ENCODE assay signal across 8 cellular contexts in genomic region chr6:31622678-31623077, GRCh38. TPM values are rescaled to one million over a fixed set of nuclear protein-coding genes. Genes with fewer than 3 reads are reported as not detected.
DNase-seq lines count a peak whose midpoint lies in the region; ATAC-seq and TF ChIP-seq lines count a peak whose summit lies in the region.

No MANE protein-coding gene starts in this region.

- H3K4me1 Mint-ChIP-seq in naive B cell, result peaks cover 24 to 31% (median 30%) of the 10 kb centered on the region in 3 donors

- H3K9ac ChIP-seq in BLaER1, result peak overlapping the region; percentile 99
- no peak overlapping the region for H3K9ac ChIP-seq in MM.1S (ENCODE audit: low read length)

- peak overlapping the region; percentile 98 for H3K4me3 ChIP-seq in BLaER1
- H3K4me3 ChIP-seq in MM.1S (ENCODE audit: low read length), result no peak overlapping the region
- H3K4me3 ChIP-seq in brain microvascular endothelial cell (ENCODE audit: low read depth, low read length), result peak overlapping the region; percentile 94

- H4K20me1 ChIP-seq in BLaER1 (peaks cover 68% of the 10 kb centered on the region), MM.1S (ENCODE audit: insufficient read depth, low read length) (no peaks in the 10 kb centered on the region)

- DNase-seq in MM.1S (no peak), brain microvascular endothelial cell (no peak), naive B cell (no peak), H4 (ENCODE audit: low spot score) (no peak), cortex of kidney (lab: John Stamatoyannopoulos, UW) (no peak), iPS-NIHi11 (ENCODE audit: low spot score) (no peak)

- H3K36me3 ChIP-seq in BLaER1, result peaks cover 62% of the 10 kb centered on the region
- peaks cover 14% of the 10 kb centered on the region; the same call in 1 of the 2 replicates for H3K36me3 ChIP-seq in MM.1S (replicated peaks; ENCODE audit: insufficient read depth, low read length)
- H3K36me3 ChIP-seq in brain microvascular endothelial cell (replicated peaks), result peaks cover 51% of the 10 kb centered on the region

- H3K36me3 Mint-ChIP-seq in naive B cell, result peaks cover 16 to 21% of the 10 kb centered on the region in 2 donors

- H3K4me1 ChIP-seq in BLaER1, result peaks cover 20% of the 10 kb centered on the region
- H3K4me1 ChIP-seq in MM.1S (ENCODE audit: low read length), result peaks cover 8% of the 10 kb centered on the region; the same call in 1 of the 2 replicates

- no peaks in the 10 kb centered on the region for H3K27me3 Mint-ChIP-seq in naive B cell

- H3F3A ChIP-seq in MM.1S (ENCODE audit: insufficient read depth, low read length), result peaks cover 7% of the 10 kb centered on the region; the same call in 1 of the 2 replicates

- TF ChIP-seq CTCF in MM.1S (IDR thresholded peaks at IDR 0.05; ENCODE audit: low read length) (no peak), brain microvascular endothelial cell (IDR thresholded peaks at IDR 0.05; ENCODE audit: low read depth, low read length, missing control alignments) (no peak)

- in situ Hi-C loops in brain microvascular endothelial cell (cut with HindIII; ENCODE audit: low pct_ligation_motif_present, low sequenced_read_pairs), result no loop called here

- peaks cover 0 to 1% (median 0%) of the 10 kb centered on the region in 7 donors for H3K9me3 Mint-ChIP-seq in naive B cell

- H3K27ac Mint-ChIP-seq in naive B cell, result peak overlapping the region in 4 of 6 donors; percentile 31 to 98 (median 84)

- peak overlapping the region in 2 of 8 donors; percentile 89 to 90 for H3K4me3 Mint-ChIP-seq in naive B cell

- H3K9me3 ChIP-seq in BLaER1 (no peaks in the 10 kb centered on the region), MM.1S (replicated peaks; ENCODE audit: insufficient read depth, low read length) (no peaks in the 10 kb centered on the region)

- H3K9me2 ChIP-seq in MM.1S (replicated peaks; ENCODE audit: insufficient read depth, low read length), result no peaks in the 10 kb centered on the region

- H2AFZ ChIP-seq in MM.1S (ENCODE audit: low read length), result no peak overlapping the region

- H3K27ac ChIP-seq in BLaER1, result no peak overlapping the region
- no peak overlapping the region for H3K27ac ChIP-seq in MM.1S (ENCODE audit: low read length)
- no peak overlapping the region for H3K27ac ChIP-seq in brain microvascular endothelial cell

- peak overlapping the region; percentile 98 for H3K4me2 ChIP-seq in BLaER1
- H3K4me2 ChIP-seq in MM.1S (ENCODE audit: low read depth, low read length), result peak overlapping the region; percentile 71; the same call in 1 of the 2 replicates

- peaks cover 71% of the 10 kb centered on the region for H3K79me2 ChIP-seq in MM.1S (ENCODE audit: low read length)

- no peaks in the 10 kb centered on the region for H3K27me3 ChIP-seq in BLaER1
- H3K27me3 ChIP-seq in MM.1S (replicated peaks; ENCODE audit: insufficient read depth, low read length), result no peaks in the 10 kb centered on the region
- H3K27me3 ChIP-seq in brain microvascular endothelial cell (replicated peaks), result no peaks in the 10 kb centered on the region

- ATAC-seq in naive B cell (ENCODE audit: low read depth in 2 of 2), result no peak
- ATAC-seq in GM19452 (IDR thresholded peaks at IDR 0.05; ENCODE audit: unreplicated experiment), result no peak

RNA-seq across cellular contexts. Expression of gene PRRC2A, which starts 2.2 kb away (rescaled TPM):
- polyA plus RNA-seq in naive B cell (ENCODE audit: low read depth in 6 of 6), result 10 to 100 TPM in 1 of 6 donors, 1 to 10 TPM in 4, under 1 TPM in 1; 0.70 to 11.3 (median 6.3) TPM
- 26.2 and 36.1 TPM in 2 replicates for total RNA-seq in H4 (2014; rRNA removed; shearing (Covaris generic))

RNA-seq across cellular contexts. Expression of gene AIF1, which starts 7.6 kb away (rescaled TPM):
- 10 to 100 TPM in 1 of 6 donors, 1 to 10 TPM in 4, under 1 TPM in 1; 0.50 to 14.4 (median 3.5) TPM for polyA plus RNA-seq in naive B cell (ENCODE audit: low read depth in 6 of 6)
- not detected in 2 replicates for total RNA-seq in H4 (2014; rRNA removed; shearing (Covaris generic))

RNA-seq across cellular contexts. Expression of gene BAG6, which starts 29.8 kb away (rescaled TPM):
- 10 to 100 TPM; 20.1 to 27.0 (median 24.2) TPM for polyA plus RNA-seq in naive B cell (ENCODE audit: low read depth in 6 of 6)
- 122 and 138 TPM in 2 replicates for total RNA-seq in H4 (2014; rRNA removed; shearing (Covaris generic))

RNA-seq across cellular contexts. Expression of gene NCR3, which starts 29.9 kb away (rescaled TPM):
- 100 to 1,000 TPM in 5 of 6 donors, 10 to 100 TPM in 1; 84.4 to 158 (median 108) TPM for polyA plus RNA-seq in naive B cell (ENCODE audit: low read depth in 6 of 6)
- not detected in 2 replicates for total RNA-seq in H4 (2014; rRNA removed; shearing (Covaris generic))

RNA-seq across cellular contexts. Expression of gene APOM, which starts 33.0 kb away (rescaled TPM):
- 10 to 100 TPM in 4 of 6 donors, 1 to 10 TPM in 2; 7.6 to 19.6 (median 13.7) TPM for polyA plus RNA-seq in naive B cell (ENCODE audit: low read depth in 6 of 6)
- total RNA-seq in H4 (2014; rRNA removed; shearing (Covaris generic)), result 0.91 and 1.1 TPM in 2 replicates
